Comparison of ENCODE assay signal across 14 cellular contexts in genomic region chr1:100769906-100770646, GRCh38. TPM values are rescaled to one million over a fixed set of nuclear protein-coding genes. Genes with fewer than 3 reads are reported as not detected.
"Had no signal": no experiment of that assay in that cellular context is flagged by ENCODE, and none has a peak within 500 bp of the region (broad histone marks: within the 10 kb centered on the region; RNA-seq: fewer than 3 reads in every experiment).

No MANE protein-coding gene starts in this region.

- H3K9me3 ChIP-seq: lower lobe of right lung, prostate gland, right lobe of liver, testis had no signal

- H3K36me3 ChIP-seq: lower lobe of right lung, prostate gland, right lobe of liver had no signal

- DNase-seq: activated CD4-positive, alpha-beta T cell treated with anti-CD3 and anti-CD28 coated beads, Interleukin-2, amount 50 U/mL, for 4 hours; activated effector memory CD4-positive, alpha-beta T cell treated with anti-CD3 and anti-CD28 coated beads, Interleukin-2, amount 50 U/mL, for 16 hours; activated T-cell treated with anti-CD3 and anti-CD28 coated beads, Interleukin-2, amount 50 U/mL, for 24 hours; anterior cingulate cortex; hypothalamus; lower lobe of right lung; naive thymus-derived CD8-positive, alpha-beta T cell; right lobe of liver; stimulated activated CD4-positive, alpha-beta T cell treated with anti-CD3 and anti-CD28 coated beads, Interleukin-4, amount 100 ng/mL, for 1 hour; stimulated activated CD8-positive, alpha-beta memory T cell treated with anti-CD3 and anti-CD28 coated beads, Interleukin-4, amount 100 ng/mL, for 48 hours; SW 1271; testis had no signal

- H3K4me3 ChIP-seq: lower lobe of right lung, prostate gland, right lobe of liver, testis had no signal

- H3K4me1 ChIP-seq: lower lobe of right lung, prostate gland, right lobe of liver, testis had no signal

- ATAC-seq: activated CD4-positive, CD25-positive, alpha-beta regulatory T cell treated with anti-CD3 and anti-CD28 coated beads, Interleukin-2, amount 50 U/mL, for 24 hours; lower lobe of right lung; naive thymus-derived CD8-positive, alpha-beta T cell had no signal

- H3K27ac ChIP-seq: lower lobe of right lung, prostate gland, right lobe of liver, testis had no signal

- H3K27me3 ChIP-seq: right lobe of liver, testis had no signal

RNA-seq across cellular contexts. Expression of gene VCAM1, which starts 50.5 kb away (rescaled TPM):
- total RNA-seq: naive thymus-derived CD8-positive, alpha-beta T cell had no signal
